Comparison of ENCODE assay signal across 34 cellular contexts in genomic region chr16:48877946-48878345, GRCh38.
"Had no signal": no experiment of that assay in that cellular context is flagged by ENCODE, and none has a peak within 500 bp of the region (broad histone marks: within the 10 kb centered on the region; RNA-seq: fewer than 3 reads in every experiment).

No MANE protein-coding gene starts in this region.

- H3K9ac ChIP-seq: KMS-11 had no signal

- ATAC-seq: Panc1, Right ventricle myocardium inferior, SK-N-SH treated with all-trans-retinoic acid at 6 μM for 48 hours had no signal

- H3K4me2 ChIP-seq: KMS-11, PC-9 had no signal

- DNase-seq: Karpas-422, KBM-7, NCI-H1048, NCI-H1092 treated with DMSO at 0.1 percent for 48 hours, NCI-H1105 treated with DMSO at 0.1 percent for 48 hours, NCI-H1417, NCI-H1436, NCI-H146, NCI-H1694, NCI-H187, NCI-H1930, NCI-H2029 treated with DMSO at 0.1 percent for 48 hours, NCI-H2081 treated with DMSO at 0.1 percent for 48 hours, NCI-H2107, NCI-H2171, NCI-H226, NCI-H446 treated with DMSO at 0.1 percent for 48 hours, NCI-H510A, NCI-H524, NCI-H526, NCI-H69, NCI-H748 treated with DMSO at 0.1 percent for 48 hours, NCI-H82, PC-9, SHP77, SIG-M5, SJCRH30, SW 1271 had no signal

- H3K36me3 ChIP-seq: SJCRH30 had no signal

- H3K9me3 ChIP-seq: SJCRH30 had no signal

- H3K27me3 ChIP-seq: SJCRH30 had no signal

- H3K27ac ChIP-seq: KMS-11, PC-9, RWPE1, SJCRH30, SK-N-MC had no signal

- H3K4me3 ChIP-seq: PC-9, SJCRH30, SK-N-MC had no signal

- H2AFZ ChIP-seq: PC-9 had no signal

- H3K4me1 ChIP-seq: SJCRH30 had no signal
